8 cellular contexts compared by ENCODE assay signal in the genomic region with DNA sequence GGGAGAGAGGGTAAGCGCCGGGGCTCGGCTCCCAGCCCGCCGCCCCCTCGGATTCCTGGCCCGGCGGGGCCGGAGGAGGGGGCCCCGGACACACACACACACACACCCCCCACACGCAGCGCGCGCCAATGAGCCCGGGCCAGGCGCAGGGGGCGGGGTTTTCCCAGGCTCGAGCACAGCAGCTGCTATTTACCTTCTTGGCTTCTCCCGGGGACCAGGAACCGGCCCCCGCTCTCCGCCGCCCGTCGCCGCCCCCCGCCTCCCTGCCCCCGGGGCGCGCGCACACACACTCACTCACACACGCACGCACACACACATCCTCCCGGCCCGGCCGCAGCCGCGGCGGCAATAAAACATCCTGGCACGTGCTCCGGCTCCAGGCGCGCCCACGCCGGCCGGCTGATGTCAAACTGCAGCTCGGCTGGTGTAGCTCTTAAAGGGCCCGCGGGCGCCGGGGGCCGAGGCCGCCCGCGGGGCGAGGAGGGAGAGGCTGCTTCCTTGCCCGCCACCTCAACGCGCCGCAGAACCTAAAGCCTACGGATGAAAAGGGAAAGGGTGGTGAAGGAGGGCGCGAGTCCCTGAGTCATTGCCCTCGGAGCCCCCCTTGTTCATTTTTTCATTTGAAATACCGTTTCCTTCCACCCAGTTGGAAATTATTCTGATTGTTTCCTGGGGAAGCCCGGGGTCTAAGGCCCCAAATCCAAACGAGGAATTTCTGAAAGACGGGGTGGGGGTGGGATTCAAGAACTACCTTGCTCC. TPM values are rescaled to one million over a fixed set of nuclear protein-coding genes. Genes with fewer than 3 reads are reported as not detected.
DNase-seq lines count a peak whose midpoint lies in the region; ATAC-seq and TF ChIP-seq lines count a peak whose summit lies in the region.

No MANE protein-coding gene starts in this region.

- no peak for TF ChIP-seq CTCF in fibroblast of pulmonary artery (IDR thresholded peaks at IDR 0.05; ENCODE audit: low read length, missing control alignments)
- TF ChIP-seq CTCF in nephron progenitor cell (IDR thresholded peaks at IDR 0.05): no peak
- TF ChIP-seq CTCF in stomach (IDR thresholded peaks at IDR 0.05): no peak

- ATAC-seq in GM21723 (IDR thresholded peaks at IDR 0.05; ENCODE audit: unreplicated experiment): peak; percentile 39

- H3K27ac ChIP-seq in Karpas-422 (ENCODE audit: low read length): peak overlapping the region; percentile 63
- peak overlapping the region; percentile 98 to 99 (median 98) for H3K27ac ChIP-seq in stomach

- H3K9me2 ChIP-seq in Karpas-422 (replicated peaks; ENCODE audit: insufficient read depth, low read length): no peaks in the 10 kb centered on the region

- H3K4me1 ChIP-seq in Karpas-422 (ENCODE audit: low read length): peaks cover 84% of the 10 kb centered on the region
- H3K4me1 ChIP-seq in stomach: peaks cover 45 to 83% (median 78%) of the 10 kb centered on the region in 4 donors

- H3K4me3 ChIP-seq in Karpas-422 (ENCODE audit: low read length): peak overlapping the region; percentile 77
- peak overlapping the region; percentile 57 for H3K4me3 ChIP-seq in fibroblast of pulmonary artery (replicated peaks; ENCODE audit: low read depth, low read length)
- H3K4me3 ChIP-seq in stomach: peak overlapping the region; percentile 62 to 69 (median 66)

- DNase-seq in DMS153 (lab: John Stamatoyannopoulos, UW): peak; percentile 98
- DNase-seq in Karpas-422: peak; percentile 98
- peak; percentile 93 for DNase-seq in RKO (ENCODE audit: low spot score)
- DNase-seq in activated effector memory CD4-positive, alpha-beta T cell treated with Interleukin-2 at 50 U/mL for 16 hours: peak; percentile 67
- peak; percentile 98 for DNase-seq in fibroblast of pulmonary artery (ENCODE audit: low read depth)
- peak; percentile 96 for DNase-seq in nephron progenitor cell
- DNase-seq in stomach: peak; percentile 93

- H4K20me1 ChIP-seq in Karpas-422 (ENCODE audit: insufficient read depth, low read depth, low read length): no peaks in the 10 kb centered on the region; the same call in 1 of the 2 replicates

- H3K9me3 ChIP-seq in Karpas-422 (ENCODE audit: low read length): no peaks in the 10 kb centered on the region
- no peaks in the 10 kb centered on the region for H3K9me3 ChIP-seq in stomach

- H3K27ac Mint-ChIP-seq in nephron progenitor cell: peak overlapping the region; percentile 99

- peaks cover 4% of the 10 kb centered on the region; the same call in 1 of the 2 replicates for H3K27me3 ChIP-seq in Karpas-422 (ENCODE audit: low read length)
- H3K27me3 ChIP-seq in stomach: peaks cover 0 to 24% (median 0%) of the 10 kb centered on the region in 3 donors

- H3K4me3 Mint-ChIP-seq in nephron progenitor cell: peak overlapping the region; percentile 97

- H3K36me3 Mint-ChIP-seq in nephron progenitor cell (ENCODE audit: low read depth): no peaks in the 10 kb centered on the region

- WGBS in stomach, 5 donors: 0 to 1% (median 0%) methylated on average over 42 to 68 of the region's 68 CpGs

- H2AFZ ChIP-seq in Karpas-422 (ENCODE audit: low read length): peak overlapping the region; percentile 79

- H3K4me1 Mint-ChIP-seq in nephron progenitor cell: peaks cover 65% of the 10 kb centered on the region

- H3K27me3 Mint-ChIP-seq in nephron progenitor cell (ENCODE audit: low read depth, poor library complexity): peaks cover 37% of the 10 kb centered on the region

- no peaks in the 10 kb centered on the region for H3K79me2 ChIP-seq in Karpas-422 (ENCODE audit: low read length)

- peak in 2 of 4 donors; percentile 33 to 48 for TF ChIP-seq POLR2A in stomach (IDR thresholded peaks at IDR 0.05)

- H3K9me3 Mint-ChIP-seq in nephron progenitor cell: no peaks in the 10 kb centered on the region

- H3K4me2 ChIP-seq in Karpas-422 (ENCODE audit: low read depth, low read length, poor library complexity, severe bottlenecking): peak overlapping the region; percentile 98

- intact Hi-C loops in stomach (cut with DNase I; ENCODE audit: low total_unique reads): loop anchor here (5.0 kb wide), 2 partner anchors 138 to 348 kb away; no protein-coding TSS in a partner anchor

- H3K36me3 ChIP-seq in Karpas-422 (ENCODE audit: insufficient read depth, low read length): peaks cover 19% of the 10 kb centered on the region; the same call in 1 of the 2 replicates
- H3K36me3 ChIP-seq in stomach: no peaks in the 10 kb centered on the region

- TF ChIP-seq EP300 in stomach (IDR thresholded peaks at IDR 0.05): peak; percentile 40

- H3K9ac ChIP-seq in Karpas-422 (ENCODE audit: low read length): peak overlapping the region; percentile 83

RNA-seq across cellular contexts. Expression of a gene that starts 1.0 kb away (rescaled TPM):
- total RNA-seq in Karpas-422 (2014; rRNA removed; shearing (Covaris generic); ENCODE audit: low replicate concordance): 17.4 and 20.2 TPM in 2 replicates
- total RNA-seq in stomach: 100 to 1,000 TPM in 1 of 5 donors, 10 to 100 TPM in 3, 1 to 10 TPM in 1; 4.7 to 101 (median 43.1) TPM
- 10 to 100 TPM; 20.5 to 54.5 (median 41.3) TPM for polyA plus RNA-seq in stomach

Comparison
In these comparisons a context has a peak if more than half of its experiments do, and no peak if none do; other contexts are left out.
1. Peak in every context shown above with its lines: DNase-seq, ATAC-seq, H3K4me3 ChIP-seq and H3K27ac ChIP-seq.